ENCODE assay signal across 8 cellular contexts in the genomic region with DNA sequence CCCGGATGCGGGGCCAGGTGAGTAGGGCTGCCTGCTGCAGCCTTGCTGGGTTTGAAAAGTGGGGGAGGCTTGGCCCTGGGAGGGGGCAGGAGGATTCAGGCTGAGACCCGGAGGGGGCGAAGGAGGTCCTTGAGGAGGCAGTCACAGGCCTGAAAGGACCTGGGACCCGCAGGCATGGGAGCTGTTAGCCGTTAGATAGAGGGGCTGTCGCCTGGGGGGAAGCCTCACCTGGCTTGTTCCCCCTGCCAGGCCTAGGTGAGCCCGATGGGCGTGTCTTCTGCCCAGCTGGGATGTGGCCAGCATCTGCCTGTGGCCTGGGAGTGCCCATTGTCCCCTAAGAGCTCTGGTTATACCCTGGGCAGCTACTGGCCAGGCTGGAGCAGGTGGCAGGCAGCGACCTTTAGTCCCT. TPM values are rescaled to one million over a fixed set of nuclear protein-coding genes. Genes with fewer than 3 reads are reported as not detected.
A peak's percentile ranks its signal among the peaks of the same experiment; 100 is the strongest.
DNase-seq lines count a peak whose midpoint lies in the region; ATAC-seq, FAIRE-seq and TF ChIP-seq lines count a peak whose summit lies in the region.

No MANE protein-coding gene starts in this region.

- H3K4me2 ChIP-seq in H1 (ENCODE audit: insufficient read depth in 1 of 2, low read depth in 2 of 2, low read length in 2 of 2) (peak overlapping the region; percentile 48 to 79), neuronal stem cell (ENCODE audit: insufficient read depth, low read length, poor library complexity, severe bottlenecking) (no peak overlapping the region)

- no peak overlapping the region for H2BK20ac ChIP-seq in H1 (ENCODE audit: low read length)

- DNase-seq in DMS53 (lab: John Stamatoyannopoulos, UW) (peak; percentile 98), NCI-H2196 (lab: John Stamatoyannopoulos, UW; ENCODE audit: unreplicated experiment) (peak; percentile 83), H1 (ENCODE audit: low read depth in 1 of 2, low spot score in 2 of 2) (peak in 1 of 2 experiments; percentile 83), neuronal stem cell (ENCODE audit: low spot score) (no peak), SKM-1 treated with dmso at 0.1 percent for 144 hours (lab: John Stamatoyannopoulos, UW; ENCODE audit: unreplicated experiment) (no peak), NOMO-1 (lab: John Stamatoyannopoulos, UW; ENCODE audit: unreplicated experiment in 2 of 2) (no peak)

- H3K23me2 ChIP-seq in H1 (ENCODE audit: low read depth, low read length): no peaks in the 10 kb centered on the region; the same call in 1 of the 2 replicates

- H3K79me1 ChIP-seq in H1 (ENCODE audit: low read depth, low read length) (no peaks in the 10 kb centered on the region), neuronal stem cell (ENCODE audit: low read depth, low read length) (peaks cover 2% of the 10 kb centered on the region)

- CTCF ChIA-PET in H1 (lab: Charles Lee; ENCODE audit: partially characterized antibody): interaction anchor here (0.7 to 8.2 kb wide), 17 partner anchors 9 to 109 kb away, joined by 3 to 144 read pairs (median 7); a partner anchor contains a TSS

- H4K91ac ChIP-seq in H1 (replicated peaks; ENCODE audit: insufficient read length, low read length) (no peak overlapping the region), neuronal stem cell (ENCODE audit: low read depth, low read length, poor library complexity) (no peak overlapping the region)

- no peak for TF ChIP-seq POLR2A in H1 (IDR thresholded peaks at IDR 0.05; ENCODE audit: control extremely low read depth in 1 of 2, low read depth in 2 of 2, low read length in 2 of 2)

- ATAC-seq in GM21619 (IDR thresholded peaks at IDR 0.05; ENCODE audit: unreplicated experiment) (no peak), GM21515 (IDR thresholded peaks at IDR 0.05; ENCODE audit: unreplicated experiment) (no peak)

- H3K27ac ChIP-seq in H1 (ENCODE audit: low read depth, low read length) (no peak overlapping the region), neuronal stem cell (replicated peaks; ENCODE audit: low read length) (no peak overlapping the region)

- H3K23ac ChIP-seq in H1 (ENCODE audit: insufficient read length) (no peak overlapping the region), neuronal stem cell (ENCODE audit: low read depth, low read length, poor library complexity) (no peak overlapping the region)

- H3K9ac ChIP-seq in H1 (replicated peaks in 1 of 4; ENCODE audit: extremely low read depth in 1 of 4, low read depth in 3 of 4, low read length in 3 of 4): no peak overlapping the region
- H3K9ac ChIP-seq in neuronal stem cell (ENCODE audit: low read depth, low read length, poor library complexity): no peak overlapping the region

- POLR2A ChIA-PET in H1 (lab: Charles Lee; ENCODE audit: partially characterized antibody): interaction anchor here (0.7 to 2.6 kb wide), 6 partner anchors 8 to 26 kb away, joined by 3 to 34 read pairs (median 6); no protein-coding TSS in a partner anchor

- TF ChIP-seq RAD21 in H1 (IDR thresholded peaks at IDR 0.05 in 1 of 2, conservative IDR thresholded peaks at IDR 0.05 in 1 of 2; ENCODE audit: low read depth in 2 of 2, low read length in 2 of 2): no peak

- FAIRE-seq in H1 (lab: Jason Lieb, UNC): no peak

- H3K9me3 ChIP-seq in H1 (ENCODE audit: insufficient read depth in 2 of 2, low read depth in 1 of 2, low read length in 1 of 2) (peaks cover 0 to 6% of the 10 kb centered on the region in 2 experiments; a peak in 2 of 4 replicates), neuronal stem cell (replicated peaks in 1 of 2; ENCODE audit: control insufficient read depth in 2 of 2, insufficient read depth in 1 of 2, low read depth in 1 of 2, low read length in 2 of 2) (peaks cover 4 to 9% of the 10 kb centered on the region in 2 donors)

- no peak overlapping the region for H2BK12ac ChIP-seq in H1 (ENCODE audit: low read depth, low read length)
- no peak overlapping the region for H2BK12ac ChIP-seq in neuronal stem cell (ENCODE audit: low read length)

- H2AFZ ChIP-seq in H1 (ENCODE audit: low read length) (no peak overlapping the region), neuronal stem cell (ENCODE audit: low read length) (no peak overlapping the region)

- H2BK120ac ChIP-seq in H1 (replicated peaks; ENCODE audit: low read depth, low read length) (no peak overlapping the region), neuronal stem cell (ENCODE audit: low read depth, low read length) (no peak overlapping the region)

- H3K18ac ChIP-seq in H1 (ENCODE audit: extremely low read depth, low read length) (peak overlapping the region; percentile 2; the same call in 1 of the 2 replicates), neuronal stem cell (ENCODE audit: low read length) (peak overlapping the region; percentile 35)

- peaks cover 0 to 32% (median 17%) of the 10 kb centered on the region in 4 experiments; a peak in 6 of 7 replicates for H3K4me1 ChIP-seq in H1 (replicated peaks in 1 of 4; ENCODE audit: control insufficient read depth in 3 of 4, insufficient read depth in 4 of 4, low read length in 3 of 4)
- H3K4me1 ChIP-seq in neuronal stem cell (ENCODE audit: control insufficient read depth in 2 of 2, insufficient read depth in 1 of 2, low read depth in 1 of 2, low read length in 2 of 2): peaks cover 9 to 10% of the 10 kb centered on the region in 2 donors

- no peak for TF ChIP-seq EP300 in H1 (IDR thresholded peaks at IDR 0.05; ENCODE audit: borderline replicate concordance in 1 of 2, low read depth in 2 of 2, low read length in 2 of 2)

- H4K8ac ChIP-seq in H1 (ENCODE audit: extremely low read depth, insufficient read depth, low read length) (0 out of 2 replicates have a peak overlapping the region, but pooled peaks have one; percentile 31), neuronal stem cell (ENCODE audit: low read depth, low read length) (no peak overlapping the region)

- 4% methylated on average over 9 of the region's 10 CpGs; no CpG with 5 or more reads in 1 of the 2 experiments for WGBS in H1 (ENCODE audit: extremely low coverage in 1 of 2, insufficient coverage in 1 of 2, insufficient read length in 1 of 2, insufficient replicate concordance in 2 of 2, low coverage in 1 of 2, low lambda C conversion rate in 2 of 2, missing lambda C conversion rate in 1 of 2), 2 experiments
- no CpG with 5 or more reads among the region's 10 CpGs for WGBS in neuronal stem cell (ENCODE audit: extremely low coverage in 2 of 2, insufficient read length in 2 of 2, insufficient replicate concordance in 1 of 2), 2 donors

- peaks cover 2 to 18% of the 10 kb centered on the region in 2 experiments for H4K20me1 ChIP-seq in H1 (replicated peaks in 1 of 2; ENCODE audit: control insufficient read depth in 1 of 2, insufficient read depth in 2 of 2, low read length in 2 of 2)

- H2BK15ac ChIP-seq in H1 (ENCODE audit: low read length) (no peak overlapping the region), neuronal stem cell (ENCODE audit: low read length) (peak overlapping the region; percentile 9)

- H2AK5ac ChIP-seq in H1 (ENCODE audit: low read depth, low read length) (no peak overlapping the region), neuronal stem cell (ENCODE audit: low read depth, low read length) (peak overlapping the region; percentile 97)

- peak overlapping the region in 1 of 4 experiments; percentile 71; a peak in 4 of 8 replicates for H3K4me3 ChIP-seq in H1 (ENCODE audit: extremely low read depth in 1 of 4, insufficient read depth in 2 of 4, low read depth in 3 of 4, low read length in 4 of 4)
- H3K4me3 ChIP-seq in neuronal stem cell (ENCODE audit: low read length in 2 of 2): peak overlapping the region in 1 of 2 donors; percentile 61

- no peak overlapping the region for H3K4ac ChIP-seq in H1 (replicated peaks; ENCODE audit: insufficient read length, low read depth, low read length)
- no peak overlapping the region for H3K4ac ChIP-seq in neuronal stem cell (ENCODE audit: low read length)

- H3K36me3 ChIP-seq in H1 (ENCODE audit: control insufficient read depth in 2 of 4, insufficient read depth in 4 of 4, low read length in 3 of 4): no peaks in the 10 kb centered on the region
- no peaks in the 10 kb centered on the region for H3K36me3 ChIP-seq in neuronal stem cell (replicated peaks in 1 of 2; ENCODE audit: control insufficient read depth in 2 of 2, insufficient read depth in 2 of 2, low read length in 2 of 2)

- no peak for TF ChIP-seq CTCF in H1 (IDR thresholded peaks at IDR 0.05; ENCODE audit: control extremely low read depth in 1 of 3, insufficient read depth in 1 of 3, low read depth in 1 of 3, low read length in 3 of 3)

- H3K56ac ChIP-seq in H1 (replicated peaks; ENCODE audit: insufficient read length, low read depth, low read length): no peak overlapping the region

- no peaks in the 10 kb centered on the region for H3K79me2 ChIP-seq in H1 (ENCODE audit: control insufficient read depth in 1 of 2, insufficient read depth in 2 of 2, low read length in 2 of 2)

- no peak overlapping the region for H3K14ac ChIP-seq in H1 (ENCODE audit: insufficient read length)
- peak overlapping the region; percentile 2 for H3K14ac ChIP-seq in neuronal stem cell (ENCODE audit: low read length)

- H2BK5ac ChIP-seq in H1 (ENCODE audit: low read depth, low read length): no peak overlapping the region
- no peak overlapping the region for H2BK5ac ChIP-seq in neuronal stem cell (ENCODE audit: low read length)

- H3K27me3 ChIP-seq in H1 (replicated peaks in 1 of 4; ENCODE audit: control insufficient read depth in 3 of 4, extremely low read depth in 1 of 4, insufficient read depth in 3 of 4, low read length in 3 of 4) (peaks cover 18 to 54% (median 46%) of the 10 kb centered on the region in 4 experiments), neuronal stem cell (ENCODE audit: control insufficient read depth in 3 of 3, insufficient read depth in 3 of 3, low read depth in 1 of 3, low read length in 3 of 3) (peaks cover 20 to 45% (median 37%) of the 10 kb centered on the region in 3 experiments)

- H4K5ac ChIP-seq in H1 (ENCODE audit: insufficient read length, low read depth, low read length): no peak overlapping the region

RNA-seq across cellular contexts. Expression of a gene that starts 1.8 kb away (rescaled TPM):
- total RNA-seq in H1 (2021; fragmentation: NEBNext Ultra II Directional; extraction: Animal tissue kit (Norgen Biotek cat#: 25700)): 2.1 and 2.8 TPM in 2 replicates
- 3.6 and 4.1 TPM in 2 replicates for polyA plus RNA-seq in H1 (2011; rRNA removed)
- polyA plus RNA-seq in H1 (2011; cell fraction: cytosol; rRNA removed): 2.4 TPM
- 4.9 TPM for polyA plus RNA-seq in H1 (2011; cell fraction: nucleus; rRNA removed)
- 2.1 to 5.2 TPM (median 4.3 TPM) in 4 replicates for polyA plus RNA-seq in H1 (2012, experiment 1 of 2)
- 1.3 TPM for polyA plus RNA-seq in H1 (2012, experiment 2 of 2)
- 1.7 TPM for polyA plus RNA-seq in H1 (2013, experiment 1 of 2)
- 2.1 TPM for polyA plus RNA-seq in H1 (2013, experiment 2 of 2)
- polyA minus RNA-seq in H1 (2011; rRNA and poly(A)+ RNA removed): 0.90 and 5.2 TPM in 2 replicates
- polyA minus RNA-seq in H1 (2011; cell fraction: cytosol; rRNA and poly(A)+ RNA removed): 2.0 TPM
- 1.7 TPM for polyA minus RNA-seq in H1 (2011; cell fraction: nucleus; rRNA and poly(A)+ RNA removed)
- 5.8 TPM for polyA plus RNA-seq in neuronal stem cell (2013, experiment 1 of 2)
- polyA plus RNA-seq in neuronal stem cell (2013, experiment 2 of 2): 6.1 TPM

RNA-seq across cellular contexts. Expression of a gene that starts 11.2 kb away (rescaled TPM):
- not detected in 2 replicates for total RNA-seq in H1 (2021; fragmentation: NEBNext Ultra II Directional; extraction: Animal tissue kit (Norgen Biotek cat#: 25700))
- polyA plus RNA-seq in H1 (2011; rRNA removed): not detected in 2 replicates
- not detected for polyA plus RNA-seq in H1 (2011; cell fraction: cytosol; rRNA removed)
- not detected for polyA plus RNA-seq in H1 (2011; cell fraction: nucleus; rRNA removed)
- polyA plus RNA-seq in H1 (2012, experiment 1 of 2): 0.27 TPM in 1 of 4 replicates, not detected in the others
- polyA plus RNA-seq in H1 (2012, experiment 2 of 2): not detected
- polyA plus RNA-seq in H1 (2013, experiment 1 of 2): not detected
- not detected for polyA plus RNA-seq in H1 (2013, experiment 2 of 2)
- polyA minus RNA-seq in H1 (2011; rRNA and poly(A)+ RNA removed): not detected in 2 replicates
- polyA minus RNA-seq in H1 (2011; cell fraction: cytosol; rRNA and poly(A)+ RNA removed): not detected
- polyA minus RNA-seq in H1 (2011; cell fraction: nucleus; rRNA and poly(A)+ RNA removed): not detected
- not detected for polyA plus RNA-seq in neuronal stem cell (2013, experiment 1 of 2)
- polyA plus RNA-seq in neuronal stem cell (2013, experiment 2 of 2): not detected

RNA-seq across cellular contexts. Expression of a gene that starts 24.2 kb away (rescaled TPM):
- total RNA-seq in H1 (2021; fragmentation: NEBNext Ultra II Directional; extraction: Animal tissue kit (Norgen Biotek cat#: 25700)): not detected in 2 replicates
- not detected in 2 replicates for polyA plus RNA-seq in H1 (2011; rRNA removed)
- polyA plus RNA-seq in H1 (2011; cell fraction: cytosol; rRNA removed): not detected
- not detected for polyA plus RNA-seq in H1 (2011; cell fraction: nucleus; rRNA removed)
- polyA plus RNA-seq in H1 (2012, experiment 1 of 2): 0.25 TPM in 1 of 4 replicates, not detected in the others
- not detected for polyA plus RNA-seq in H1 (2012, experiment 2 of 2)
- polyA plus RNA-seq in H1 (2013, experiment 1 of 2): not detected
- not detected for polyA plus RNA-seq in H1 (2013, experiment 2 of 2)
- not detected in 2 replicates for polyA minus RNA-seq in H1 (2011; rRNA and poly(A)+ RNA removed)
- not detected for polyA minus RNA-seq in H1 (2011; cell fraction: cytosol; rRNA and poly(A)+ RNA removed)
- not detected for polyA minus RNA-seq in H1 (2011; cell fraction: nucleus; rRNA and poly(A)+ RNA removed)
- not detected for polyA plus RNA-seq in neuronal stem cell (2013, experiment 1 of 2)
- polyA plus RNA-seq in neuronal stem cell (2013, experiment 2 of 2): not detected

RNA-seq across cellular contexts. Expression of a gene that starts 34.4 kb away (rescaled TPM):
- total RNA-seq in H1 (2021; fragmentation: NEBNext Ultra II Directional; extraction: Animal tissue kit (Norgen Biotek cat#: 25700)): not detected in 2 replicates
- not detected in 2 replicates for polyA plus RNA-seq in H1 (2011; rRNA removed)
- polyA plus RNA-seq in H1 (2011; cell fraction: cytosol; rRNA removed): not detected
- not detected for polyA plus RNA-seq in H1 (2011; cell fraction: nucleus; rRNA removed)
- polyA plus RNA-seq in H1 (2012, experiment 1 of 2): not detected in 4 replicates
- polyA plus RNA-seq in H1 (2012, experiment 2 of 2): not detected
- polyA plus RNA-seq in H1 (2013, experiment 1 of 2): not detected
- polyA plus RNA-seq in H1 (2013, experiment 2 of 2): not detected
- not detected in 2 replicates for polyA minus RNA-seq in H1 (2011; rRNA and poly(A)+ RNA removed)
- not detected for polyA minus RNA-seq in H1 (2011; cell fraction: cytosol; rRNA and poly(A)+ RNA removed)
- not detected for polyA minus RNA-seq in H1 (2011; cell fraction: nucleus; rRNA and poly(A)+ RNA removed)
- not detected for polyA plus RNA-seq in neuronal stem cell (2013, experiment 1 of 2)
- polyA plus RNA-seq in neuronal stem cell (2013, experiment 2 of 2): not detected

RNA-seq across cellular contexts. Expression of a gene that starts 48.1 kb away (rescaled TPM):
- not detected in 2 replicates for total RNA-seq in H1 (2021; fragmentation: NEBNext Ultra II Directional; extraction: Animal tissue kit (Norgen Biotek cat#: 25700))
- polyA plus RNA-seq in H1 (2011; rRNA removed): not detected in 2 replicates
- polyA plus RNA-seq in H1 (2011; cell fraction: cytosol; rRNA removed): not detected
- not detected for polyA plus RNA-seq in H1 (2011; cell fraction: nucleus; rRNA removed)
- not detected in 4 replicates for polyA plus RNA-seq in H1 (2012, experiment 1 of 2)
- not detected for polyA plus RNA-seq in H1 (2012, experiment 2 of 2)
- not detected for polyA plus RNA-seq in H1 (2013, experiment 1 of 2)
- not detected for polyA plus RNA-seq in H1 (2013, experiment 2 of 2)
- polyA minus RNA-seq in H1 (2011; rRNA and poly(A)+ RNA removed): not detected in 2 replicates
- not detected for polyA minus RNA-seq in H1 (2011; cell fraction: cytosol; rRNA and poly(A)+ RNA removed)
- not detected for polyA minus RNA-seq in H1 (2011; cell fraction: nucleus; rRNA and poly(A)+ RNA removed)
- not detected for polyA plus RNA-seq in neuronal stem cell (2013, experiment 1 of 2)
- not detected for polyA plus RNA-seq in neuronal stem cell (2013, experiment 2 of 2)

Comparison
In these comparisons a context has a peak if more than half of its experiments do, and no peak if none do; other contexts are left out.
1. DNase-seq: peak in DMS53 (single experiment) and NCI-H2196 (single experiment); none in neuronal stem cell (single experiment), SKM-1 treated with dmso at 0.1 percent for 144 hours (single experiment) and NOMO-1 (0 of 2).